8 cellular contexts compared by ENCODE assay signal in genomic region chr5:59587489-59588337, GRCh38.
DNase-seq lines count a peak whose midpoint lies in the region; ATAC-seq and TF ChIP-seq lines count a peak whose summit lies in the region.

No MANE protein-coding gene starts in this region.

- H4K91ac ChIP-seq in H9 (ENCODE audit: insufficient read length, low read depth, low read length) = no peak overlapping the region

- peak; percentile 63 for TF ChIP-seq CTCF in H9 (conservative IDR thresholded peaks at IDR 0.05)
- TF ChIP-seq CTCF in epithelial cell of esophagus (IDR thresholded peaks at IDR 0.05; ENCODE audit: insufficient read depth, low read depth, low read length, missing control alignments) = no peak
- peak; percentile 11 for TF ChIP-seq CTCF in mucosa of descending colon (IDR thresholded peaks at IDR 0.05)

- H3K9me3 ChIP-seq in H9 (ENCODE audit: control insufficient read depth, low read depth, low read length) = no peaks in the 10 kb centered on the region
- H3K9me3 ChIP-seq in mucosa of descending colon = no peaks in the 10 kb centered on the region
- no peaks in the 10 kb centered on the region for H3K9me3 ChIP-seq in aorta (ENCODE audit: control insufficient read depth, low read length)

- no peak overlapping the region for H2BK120ac ChIP-seq in H9 (ENCODE audit: low read depth, low read length, poor library complexity, severe bottlenecking)

- peaks cover 3% of the 10 kb centered on the region for H3K4me1 ChIP-seq in H9 (ENCODE audit: insufficient read depth, low read length)
- H3K4me1 ChIP-seq in mucosa of descending colon (ENCODE audit: low read depth) = peaks cover 17% of the 10 kb centered on the region
- peaks cover 0 to 8% of the 10 kb centered on the region in 2 donors for H3K4me1 ChIP-seq in aorta (ENCODE audit: control insufficient read depth in 1 of 2, insufficient read depth in 2 of 2, low read length in 2 of 2)

- no CpG with 5 or more reads among the region's 17 CpGs for WGBS in H9 (ENCODE audit: extremely low coverage, insufficient read length, low lambda C conversion rate)
- WGBS in aorta, 2 donors = 4% methylated on average over 17 of the region's 17 CpGs

- H3K27me3 ChIP-seq in H9 (ENCODE audit: insufficient read depth, low read length) (no peaks in the 10 kb centered on the region), aorta (ENCODE audit: control insufficient read depth in 1 of 2, insufficient read depth in 2 of 2, low read length in 1 of 2) (no peaks in the 10 kb centered on the region)

- H2BK5ac ChIP-seq in H9 (ENCODE audit: insufficient read length, low read length) = no peak overlapping the region

- no peak overlapping the region for H3K27ac ChIP-seq in H9 (ENCODE audit: insufficient read length, low read depth, low read length)
- H3K27ac ChIP-seq in aorta (ENCODE audit: low read depth in 1 of 2, low read length in 2 of 2) = no peak overlapping the region

- peaks cover 42 to 43% of the 10 kb centered on the region in 2 experiments for H3K4me1 Mint-ChIP-seq in H9

- no peaks in the 10 kb centered on the region for H3K79me1 ChIP-seq in H9 (ENCODE audit: insufficient read depth, low read depth, low read length, poor library complexity, severe bottlenecking)

- H3K56ac ChIP-seq in H9 (ENCODE audit: insufficient read length, low read depth, low read length) = no peak overlapping the region

- no peak overlapping the region for H3K18ac ChIP-seq in H9 (ENCODE audit: insufficient read length, low read depth, low read length)

- intact Hi-C loops in mucosa of descending colon (cut with DNase I, micrococcal nuclease) = loop anchor here in 1 of 2 donors (10.0 kb wide), 1 partner anchor 77 kb away; no protein-coding TSS in a partner anchor
- intact Hi-C loops in aorta (cut with DNase I) = no loop called here

- DNase-seq in H9 = peak; percentile 91
- peak; percentile 91 for DNase-seq in NCI-H748 (lab: John Stamatoyannopoulos, UW; ENCODE audit: unreplicated experiment)
- peak; percentile 51 for DNase-seq in epithelial cell of esophagus (ENCODE audit: low read depth)
- peak; percentile 84 to 86 (median 85) for DNase-seq in mucosa of descending colon
- peak in 1 of 2 donors; percentile 82 for DNase-seq in aorta
- no peak for DNase-seq in activated T-cell treated with anti-CD3 and anti-CD28 coated beads for 4 hours

- H2BK20ac ChIP-seq in H9 (ENCODE audit: low read depth, low read length, poor library complexity, severe bottlenecking) = no peak overlapping the region

- H3K4me3 ChIP-seq in epithelial cell of esophagus (ENCODE audit: low read length) (no peak overlapping the region), mucosa of descending colon (no peak overlapping the region), aorta (ENCODE audit: low read length in 2 of 2) (peak overlapping the region in 1 of 2 donors; percentile 32)

- H2AK5ac ChIP-seq in H9 (ENCODE audit: insufficient read length, low read length) = no peak overlapping the region

- no peaks in the 10 kb centered on the region for H3K36me3 ChIP-seq in mucosa of descending colon (ENCODE audit: low read depth)
- no peaks in the 10 kb centered on the region for H3K36me3 ChIP-seq in aorta (ENCODE audit: control insufficient read depth in 1 of 2, insufficient read depth in 2 of 2, low read length in 1 of 2)

- H2BK12ac ChIP-seq in H9 (ENCODE audit: insufficient read length, low read depth, low read length) = no peak overlapping the region

- no peak overlapping the region for H3T11ph ChIP-seq in H9 (ENCODE audit: low read length)

- no peak overlapping the region for H2BK15ac ChIP-seq in H9 (ENCODE audit: low read depth, low read length)

- peak overlapping the region; percentile 23 to 25; a peak in 3 of 5 replicates for H3K4me3 Mint-ChIP-seq in H9

- no peaks in the 10 kb centered on the region for H3K23me2 ChIP-seq in H9 (ENCODE audit: insufficient read length, low read depth, low read length, poor library complexity, severe bottlenecking)

- H3K27ac Mint-ChIP-seq in H9 = peak overlapping the region in 2 of 3 experiments; percentile 29 to 85; a peak in 3 of 7 replicates

- H3K9ac ChIP-seq in H9 (ENCODE audit: extremely low read depth, insufficient read length, low read length) = no peak overlapping the region

- H4K20me1 ChIP-seq in H9 (ENCODE audit: control insufficient read depth, insufficient read depth, insufficient read length) = no peaks in the 10 kb centered on the region

- no peak overlapping the region for H3K4ac ChIP-seq in H9 (ENCODE audit: low read depth, low read length)

- no peaks in the 10 kb centered on the region for H3K79me2 ChIP-seq in H9 (ENCODE audit: insufficient read depth, low read length)

- H3K27me3 Mint-ChIP-seq in H9 (ENCODE audit: low read depth) = no peaks in the 10 kb centered on the region; the same call in 1 of the 2 replicates

- no peak overlapping the region; the same call in 1 of the 2 replicates for H3K14ac ChIP-seq in H9 (ENCODE audit: insufficient read depth, low read length)

- no peaks in the 10 kb centered on the region for H3K9me3 Mint-ChIP-seq in H9

- no peak overlapping the region for H2AFZ ChIP-seq in H9 (ENCODE audit: low read length)

- peak overlapping the region; percentile 31 for H3K4me2 ChIP-seq in H9 (ENCODE audit: insufficient read depth, insufficient read length, low read length)

- ATAC-seq in mucosa of descending colon (peak; percentile 79), aorta (ENCODE audit: low FRiP score) (peak; percentile 73), GM18519 (IDR thresholded peaks at IDR 0.05; ENCODE audit: low FRiP score, unreplicated experiment) (no peak), HG02763 (IDR thresholded peaks at IDR 0.05; ENCODE audit: unreplicated experiment) (no peak)

- H4K8ac ChIP-seq in H9 (replicated peaks; ENCODE audit: insufficient read length, low read depth, low read length) = no peak overlapping the region

- no peak overlapping the region for H3K23ac ChIP-seq in H9 (ENCODE audit: insufficient read length, low read depth, low read length)

- H3K36me3 Mint-ChIP-seq in H9 (ENCODE audit: insufficient read depth in 1 of 3, low read depth in 3 of 3) = no peaks in the 10 kb centered on the region

- no peak overlapping the region for H4K5ac ChIP-seq in H9 (ENCODE audit: insufficient read length, low read depth, low read length)

Comparison
In these comparisons a context has a peak if more than half of its experiments do, and no peak if none do; other contexts are left out.
1. ATAC-seq: peak in mucosa of descending colon (single experiment) and aorta (single experiment); none in GM18519 (single experiment) and HG02763 (single experiment).